ENCODE assay signal across 21 cellular contexts in genomic region chr6:52335576-52335975, GRCh38. TPM values are rescaled to one million over a fixed set of nuclear protein-coding genes. Genes with fewer than 3 reads are reported as not detected.
DNase-seq lines count a peak whose midpoint lies in the region; ATAC-seq and TF ChIP-seq lines count a peak whose summit lies in the region.
"Had no signal": no experiment of that assay in that cellular context is flagged by ENCODE, and none has a peak within 500 bp of the region (broad histone marks: within the 10 kb centered on the region; RNA-seq: fewer than 3 reads in every experiment).

No MANE protein-coding gene starts in this region.

- H3K27ac Mint-ChIP-seq in activated T-cell treated with anti-CD3 and anti-CD28 coated beads, Interleukin-2, amount 50 U/mL, for 24 hours, result peak overlapping the region; percentile 35
- H3K27ac Mint-ChIP-seq in T-helper 17 cell, result peak overlapping the region; percentile 95
- peak overlapping the region; percentile 34 to 95 (median 90) for H3K27ac Mint-ChIP-seq in immature natural killer cell
- H3K27ac Mint-ChIP-seq: activated naive CD4-positive, alpha-beta T cell treated with anti-CD3 and anti-CD28 coated beads for 36 hours; nephron had no signal

- no peaks in the 10 kb centered on the region for H3K36me3 Mint-ChIP-seq in activated T-cell treated with anti-CD3 and anti-CD28 coated beads, Interleukin-2, amount 50 U/mL, for 24 hours (ENCODE audit: low read depth)
- H3K36me3 Mint-ChIP-seq in activated T-cell treated with anti-CD3 and anti-CD28 coated beads, Interleukin-2, amount 50 U/mL, for 4 hours (ENCODE audit: insufficient read depth), result no peaks in the 10 kb centered on the region
- H3K36me3 Mint-ChIP-seq in T-helper 17 cell (ENCODE audit: low read depth) (no peaks in the 10 kb centered on the region), immature natural killer cell (no peaks in the 10 kb centered on the region)

- H3K9me3 Mint-ChIP-seq in activated T-cell treated with anti-CD3 and anti-CD28 coated beads, Interleukin-2, amount 50 U/mL, for 24 hours, result no peaks in the 10 kb centered on the region
- H3K9me3 Mint-ChIP-seq in activated T-cell treated with anti-CD3 and anti-CD28 coated beads, Interleukin-2, amount 50 U/mL, for 4 hours, result no peaks in the 10 kb centered on the region
- H3K9me3 Mint-ChIP-seq in immature natural killer cell, result peaks cover 0 to 2% (median 0%) of the 10 kb centered on the region in 6 donors
- H3K9me3 Mint-ChIP-seq: activated naive CD4-positive, alpha-beta T cell treated with anti-CD3 and anti-CD28 coated beads for 36 hours; nephron had no signal

- no peaks in the 10 kb centered on the region for H3K36me3 ChIP-seq in stomach
- H3K36me3 ChIP-seq: BLaER1 treated with 17β-estradiol and CSF1 and Interleukin-3, amounts not matched to agents 10 nM and 100 nM had no signal

- H3K4me1 Mint-ChIP-seq in activated T-cell treated with anti-CD3 and anti-CD28 coated beads, Interleukin-2, amount 50 U/mL, for 24 hours (ENCODE audit: low read depth), result peaks cover 64% of the 10 kb centered on the region
- peaks cover 63% of the 10 kb centered on the region for H3K4me1 Mint-ChIP-seq in activated T-cell treated with anti-CD3 and anti-CD28 coated beads, Interleukin-2, amount 50 U/mL, for 4 hours (ENCODE audit: low read depth)
- H3K4me1 Mint-ChIP-seq in T-helper 17 cell (peaks cover 48% of the 10 kb centered on the region), immature natural killer cell (peaks cover 59 to 66% of the 10 kb centered on the region in 2 donors)

- no peak overlapping the region for H3K4me3 Mint-ChIP-seq in activated T-cell treated with anti-CD3 and anti-CD28 coated beads, Interleukin-2, amount 50 U/mL, for 24 hours
- H3K4me3 Mint-ChIP-seq in activated T-cell treated with anti-CD3 and anti-CD28 coated beads, Interleukin-2, amount 50 U/mL, for 4 hours, result no peak overlapping the region
- H3K4me3 Mint-ChIP-seq in T-helper 17 cell (peak overlapping the region; percentile 59), immature natural killer cell (no peak overlapping the region)
- H3K4me3 Mint-ChIP-seq: activated naive CD4-positive, alpha-beta T cell treated with anti-CD3 and anti-CD28 coated beads for 36 hours; nephron had no signal

- DNase-seq in activated T-cell treated with anti-CD3 and anti-CD28 coated beads, Interleukin-2, amount 50 U/mL, for 24 hours, result no peak
- DNase-seq in activated T-cell treated with anti-CD3 and anti-CD28 coated beads, Interleukin-2, amount 50 U/mL, for 4 hours, result no peak
- DNase-seq in T-helper 17 cell (no peak), immature natural killer cell (no peak), stomach (peak; percentile 33), SIG-M5 treated with dmso at 0.1 percent for 504 hours (lab: John Stamatoyannopoulos, UW; ENCODE audit: unreplicated experiment) (no peak), RPMI8226 (no peak)
- DNase-seq: activated naive CD4-positive, alpha-beta T cell treated with anti-CD3 and anti-CD28 coated beads for 36 hours; body of pancreas; DMS79 treated with DMSO at 0.1 percent for 48 hours; NCI-H2029 treated with DMSO at 0.1 percent for 48 hours; NCI-H446 treated with DMSO at 0.1 percent for 48 hours; psoas muscle; stimulated activated CD4-positive, alpha-beta T cell treated with anti-CD3 and anti-CD28 coated beads, Interleukin-4, amount 100 ng/mL, for 24 hours had no signal

- intact Hi-C loops in stomach (cut with DNase I; ENCODE audit: low total_unique reads), result no loop called here

- ATAC-seq in activated T-cell treated with anti-CD3 and anti-CD28 coated beads, Interleukin-2, amount 50 U/mL, for 4 hours, result no peak
- ATAC-seq in T-helper 17 cell (no peak), HG02571 (IDR thresholded peaks at IDR 0.05; ENCODE audit: unreplicated experiment) (no peak)
- ATAC-seq: body of pancreas, HCT116, psoas muscle had no signal

- H3K9me3 ChIP-seq in T-helper 17 cell (ENCODE audit: control insufficient read depth, low read length, poor library complexity, severe bottlenecking) (no peaks in the 10 kb centered on the region), stomach (no peaks in the 10 kb centered on the region)
- H3K9me3 ChIP-seq: BLaER1 treated with 17β-estradiol and CSF1 and Interleukin-3, amounts not matched to agents 10 nM and 100 nM; body of pancreas; psoas muscle had no signal

- TF ChIP-seq POLR2A in stomach (IDR thresholded peaks at IDR 0.05), result no peak

- H3K27me3 Mint-ChIP-seq in activated T-cell treated with anti-CD3 and anti-CD28 coated beads, Interleukin-2, amount 50 U/mL, for 24 hours, result no peaks in the 10 kb centered on the region
- no peaks in the 10 kb centered on the region for H3K27me3 Mint-ChIP-seq in activated T-cell treated with anti-CD3 and anti-CD28 coated beads, Interleukin-2, amount 50 U/mL, for 4 hours (ENCODE audit: low read depth)
- H3K27me3 Mint-ChIP-seq in T-helper 17 cell (no peaks in the 10 kb centered on the region), immature natural killer cell (ENCODE audit: low read depth in 3 of 3) (no peaks in the 10 kb centered on the region)

- no peaks in the 10 kb centered on the region for H3K27me3 ChIP-seq in stomach
- H3K27me3 ChIP-seq: BLaER1 treated with 17β-estradiol and CSF1 and Interleukin-3, amounts not matched to agents 10 nM and 100 nM; body of pancreas had no signal

- no peak for TF ChIP-seq CTCF in stomach (IDR thresholded peaks at IDR 0.05)

- peaks cover 7 to 46% (median 18%) of the 10 kb centered on the region in 4 donors for H3K4me1 ChIP-seq in stomach
- H3K4me1 ChIP-seq: psoas muscle had no signal

- peak overlapping the region; percentile 17 to 83 (median 37) for H3K27ac ChIP-seq in stomach
- H3K27ac ChIP-seq: BLaER1 treated with 17β-estradiol and CSF1 and Interleukin-3, amounts not matched to agents 10 nM and 100 nM; body of pancreas; coronary artery; psoas muscle; VCaP had no signal

- H3K4me3 ChIP-seq in stomach, result no peak overlapping the region
- H3K4me3 ChIP-seq: BLaER1 treated with 17β-estradiol and CSF1 and Interleukin-3, amounts not matched to agents 10 nM and 100 nM; body of pancreas; coronary artery; psoas muscle; skin epidermis had no signal

- no peak for TF ChIP-seq EP300 in stomach (IDR thresholded peaks at IDR 0.05)

RNA-seq across cellular contexts. Expression of gene PAQR8, which starts 26.4 kb away (rescaled TPM):
- total RNA-seq in activated T-cell treated with anti-CD3 and anti-CD28 coated beads, Interleukin-2, amount 50 U/mL, for 4 hours, result 1 to 10 TPM; 1.4 to 3.4 (median 2.6) TPM
- 1 to 10 TPM; 3.6 to 7.7 TPM for total RNA-seq in T-helper 17 cell
- polyA plus RNA-seq in immature natural killer cell, result 1 to 10 TPM; 2.9 to 6.5 (median 6.2) TPM
- total RNA-seq in stomach, result 10 to 100 TPM; 14.6 to 46.1 (median 19.6) TPM
- 1 to 10 TPM; 4.0 to 5.2 (median 5.2) TPM for polyA plus RNA-seq in stomach

RNA-seq across cellular contexts. Expression of gene MCM3, which starts 51.0 kb away (rescaled TPM):
- 100 to 1,000 TPM; 184 to 240 (median 199) TPM for total RNA-seq in activated T-cell treated with anti-CD3 and anti-CD28 coated beads, Interleukin-2, amount 50 U/mL, for 4 hours
- 10 to 100 TPM; 20.3 to 24.3 TPM for total RNA-seq in T-helper 17 cell
- polyA plus RNA-seq in immature natural killer cell, result 10 to 100 TPM; 40.5 to 73.8 (median 43.6) TPM
- 10 to 100 TPM; 29.0 to 50.0 (median 43.0) TPM for total RNA-seq in stomach
- polyA plus RNA-seq in stomach, result 10 to 100 TPM; 22.8 to 25.6 (median 24.0) TPM

Comparison
In these comparisons a context has a peak if more than half of its experiments do, and no peak if none do; other contexts are left out.
1. H3K27ac Mint-ChIP-seq: peak in every context shown above with its lines; median percentile 95 in T-helper 17 cell; 90 in immature natural killer cell; 35 in activated T-cell treated with anti-CD3 and anti-CD28 coated beads, Interleukin-2, amount 50 U/mL, for 24 hours.